In genomic region chr10:18455086-18455884, GRCh38 we compare ENCODE assay signal across 13 cellular contexts.
DNase-seq lines count a peak whose midpoint lies in the region; ATAC-seq and TF ChIP-seq lines count a peak whose summit lies in the region.
"Had no signal": no experiment of that assay in that cellular context is flagged by ENCODE, and none has a peak within 500 bp of the region (broad histone marks: within the 10 kb centered on the region; RNA-seq: fewer than 3 reads in every experiment).

No MANE protein-coding gene starts in this region.

- no peaks in the 10 kb centered on the region for H3K79me2 ChIP-seq in DND-41 (ENCODE audit: insufficient read depth, low read length)

- ATAC-seq in DND-41 (ENCODE audit: insufficient read depth, low read depth) (peak; percentile 71), left ventricle myocardium superior (peak; percentile 60), GM18858 (IDR thresholded peaks at IDR 0.05; ENCODE audit: unreplicated experiment) (no peak)

- H3K4me3 ChIP-seq in A673 (ENCODE audit: low read depth, low read length, poor library complexity, severe bottlenecking), result no peak overlapping the region
- no peak overlapping the region for H3K4me3 ChIP-seq in DND-41 (ENCODE audit: low read depth in 1 of 2, low read length in 2 of 2)
- H3K4me3 ChIP-seq in SK-N-MC, result no peak overlapping the region

- no peak overlapping the region for H3K4me2 ChIP-seq in DND-41 (ENCODE audit: insufficient read depth, low read length)

- CTCF ChIA-PET in A673 (lab: Charles Lee), result no interaction called here

- no peaks in the 10 kb centered on the region for H3K4me1 ChIP-seq in A673 (ENCODE audit: insufficient read depth, low read length, poor library complexity, severe bottlenecking)
- H3K4me1 ChIP-seq in DND-41 (ENCODE audit: insufficient read depth, low read length), result peaks cover 29% of the 10 kb centered on the region

- BruUV-seq in A673 (replicated peaks; lab: Mats Ljungman, UMichigan), result no TSS peak

- no peaks in the 10 kb centered on the region for H4K20me1 ChIP-seq in DND-41 (ENCODE audit: insufficient read depth, low read length)

- no peak overlapping the region for H3K9ac ChIP-seq in DND-41 (ENCODE audit: low read depth, low read length)
- H3K9ac ChIP-seq in SK-N-MC (ENCODE audit: insufficient read length), result no peak overlapping the region

- no peak overlapping the region for H3K27ac ChIP-seq in A673 (ENCODE audit: low read depth, low read length, poor library complexity, severe bottlenecking)
- peak overlapping the region; percentile 64 for H3K27ac ChIP-seq in DND-41 (ENCODE audit: low read length)
- no peak overlapping the region for H3K27ac ChIP-seq in SK-N-MC

- H3K27me3 ChIP-seq in A673 (replicated peaks; ENCODE audit: insufficient read depth, low read depth, low read length, poor library complexity) (no peaks in the 10 kb centered on the region), DND-41 (ENCODE audit: insufficient read depth, low read length, poor library complexity) (no peaks in the 10 kb centered on the region)

- H3K36me3 ChIP-seq in A673 (ENCODE audit: insufficient read depth, low read length, poor library complexity, severe bottlenecking) (no peaks in the 10 kb centered on the region), DND-41 (ENCODE audit: insufficient read depth, low read length) (no peaks in the 10 kb centered on the region), SK-N-MC (ENCODE audit: insufficient read depth, low read length) (no peaks in the 10 kb centered on the region)

- H3K9me3 ChIP-seq in A673 (ENCODE audit: low read depth, low read length, poor library complexity, severe bottlenecking), result no peaks in the 10 kb centered on the region
- H3K9me3 ChIP-seq in DND-41 (ENCODE audit: insufficient read depth, low read length, severe bottlenecking), result no peaks in the 10 kb centered on the region
- no peaks in the 10 kb centered on the region for H3K9me3 ChIP-seq in SK-N-MC (ENCODE audit: low read depth, low read length)

- intact Hi-C loops in A673 (cut with micrococcal nuclease; ENCODE audit: unreplicated experiment) (no loop called here), left ventricle myocardium superior (cut with micrococcal nuclease) (no loop called here)

- TF ChIP-seq CTCF in A673 (conservative IDR thresholded peaks at IDR 0.05; ENCODE audit: low read depth, low read length) (no peak), DND-41 (IDR thresholded peaks at IDR 0.05; ENCODE audit: borderline replicate concordance, extremely low read depth, low read length, poor library complexity, severe bottlenecking) (no peak)

- peak overlapping the region; percentile 47 for H2AFZ ChIP-seq in DND-41 (ENCODE audit: low read depth, low read length)

- POLR2A ChIA-PET in A673 (lab: Charles Lee; ENCODE audit: low non-redundant PET), result no interaction called here

- DNase-seq in A673 (ENCODE audit: low spot score), result peak; percentile 48
- DNase-seq in DND-41, result peak; percentile 25
- peak; percentile 37 for DNase-seq in SK-N-MC (ENCODE audit: low read depth, low spot score)
- DNase-seq in left ventricle myocardium superior, result no peak
- DNase-seq in NCI-H1694 (lab: John Stamatoyannopoulos, UW), result no peak
- no peak for DNase-seq in NCI-H2029 treated with DMSO at 0.1 percent for 48 hours (lab: John Stamatoyannopoulos, UW)
- no peak for DNase-seq in germinal center (ENCODE audit: low spot score)
- DNase-seq: CD4-positive, alpha-beta memory T cell; H9; NCI-H1417; NCI-H2029; NCI-H526 treated with DMSO at 0.1 percent for 48 hours had no signal

Comparison
In these comparisons a context has a peak if more than half of its experiments do, and no peak if none do; other contexts are left out.
1. DNase-seq: peak in A673 (single experiment), DND-41 (single experiment) and SK-N-MC (single experiment); none in left ventricle myocardium superior (single experiment), NCI-H1694 (single experiment), NCI-H2029 treated with DMSO at 0.1 percent for 48 hours (single experiment) and germinal center (single experiment).